ENCODE assay signal across 11 cellular contexts in genomic region chr14:39912192-39913100, GRCh38.
DNase-seq lines count a peak whose midpoint lies in the region; ATAC-seq and TF ChIP-seq lines count a peak whose summit lies in the region.
"Had no signal": no experiment of that assay in that cellular context is flagged by ENCODE, and none has a peak within 500 bp of the region (broad histone marks: within the 10 kb centered on the region; RNA-seq: fewer than 3 reads in every experiment).

No MANE protein-coding gene starts in this region.

- H3K27me3 ChIP-seq in OCI-LY1 (ENCODE audit: insufficient read depth, low read length) = no peaks in the 10 kb centered on the region

- H3K4me1 ChIP-seq in OCI-LY1 (ENCODE audit: insufficient read depth, low read length, severe bottlenecking) = peaks cover 11% of the 10 kb centered on the region

- no peaks in the 10 kb centered on the region for H3K9me2 ChIP-seq in OCI-LY1 (ENCODE audit: low read depth, low read length)

- no peaks in the 10 kb centered on the region for H3K9me3 ChIP-seq in OCI-LY1 (ENCODE audit: low read length)

- H2AFZ ChIP-seq in OCI-LY1 (ENCODE audit: low read length) = peak overlapping the region; percentile 30; the same call in 1 of the 2 replicates

- no peak for TF ChIP-seq CTCF in OCI-LY1 (IDR thresholded peaks at IDR 0.05; ENCODE audit: low read length)

- no peaks in the 10 kb centered on the region for H3K79me2 ChIP-seq in OCI-LY1 (ENCODE audit: insufficient read depth, low read length)

- H3K36me3 ChIP-seq in OCI-LY1 (ENCODE audit: insufficient read depth, low read length) = no peaks in the 10 kb centered on the region

- DNase-seq in NCI-H146 treated with DMSO at 0.1 percent for 48 hours (lab: John Stamatoyannopoulos, UW; ENCODE audit: unreplicated experiment) (no peak), AG08395 (ENCODE audit: low spot score) (no peak)
- no peak for DNase-seq in activated CD8-positive, alpha-beta memory T cell treated with anti-CD3 and anti-CD28 coated beads, Interleukin-2, amount 50 U/mL, for 4 hours
- no peak for DNase-seq in activated CD4-positive, CD25-positive, alpha-beta regulatory T cell (lab: John Stamatoyannopoulos, UW)
- DNase-seq: activated CD4-positive, alpha-beta T cell treated with anti-CD3 and anti-CD28 coated beads, Interleukin-2, amount 10 ng/mL, durations not matched to agents 7 days and 5 days; KBM-7; NCI-H2107 had no signal

- H3K9ac ChIP-seq in OCI-LY1 (ENCODE audit: low read length) = no peak overlapping the region

- ATAC-seq in GM18511 (IDR thresholded peaks at IDR 0.05; ENCODE audit: unreplicated experiment) (peak; percentile 96), GM19467 (IDR thresholded peaks at IDR 0.05; ENCODE audit: unreplicated experiment) (peak; percentile 79), HG02970 (IDR thresholded peaks at IDR 0.05; ENCODE audit: low FRiP score, unreplicated experiment) (peak; percentile 86)

- no peak overlapping the region for H3K27ac ChIP-seq in OCI-LY1 (ENCODE audit: low read depth, low read length, poor library complexity, severe bottlenecking)

- H3K4me3 ChIP-seq in OCI-LY1 (ENCODE audit: low read depth, low read length, poor library complexity, severe bottlenecking) = no peak overlapping the region

- no peak overlapping the region for H3K4me2 ChIP-seq in OCI-LY1 (ENCODE audit: low read length)

- no peaks in the 10 kb centered on the region for H3F3A ChIP-seq in OCI-LY1 (ENCODE audit: insufficient read depth, low read length)

- H4K20me1 ChIP-seq in OCI-LY1 (ENCODE audit: insufficient read depth, low read length) = no peaks in the 10 kb centered on the region
